Comparison of ENCODE assay signal across 8 cellular contexts in the genomic region with DNA sequence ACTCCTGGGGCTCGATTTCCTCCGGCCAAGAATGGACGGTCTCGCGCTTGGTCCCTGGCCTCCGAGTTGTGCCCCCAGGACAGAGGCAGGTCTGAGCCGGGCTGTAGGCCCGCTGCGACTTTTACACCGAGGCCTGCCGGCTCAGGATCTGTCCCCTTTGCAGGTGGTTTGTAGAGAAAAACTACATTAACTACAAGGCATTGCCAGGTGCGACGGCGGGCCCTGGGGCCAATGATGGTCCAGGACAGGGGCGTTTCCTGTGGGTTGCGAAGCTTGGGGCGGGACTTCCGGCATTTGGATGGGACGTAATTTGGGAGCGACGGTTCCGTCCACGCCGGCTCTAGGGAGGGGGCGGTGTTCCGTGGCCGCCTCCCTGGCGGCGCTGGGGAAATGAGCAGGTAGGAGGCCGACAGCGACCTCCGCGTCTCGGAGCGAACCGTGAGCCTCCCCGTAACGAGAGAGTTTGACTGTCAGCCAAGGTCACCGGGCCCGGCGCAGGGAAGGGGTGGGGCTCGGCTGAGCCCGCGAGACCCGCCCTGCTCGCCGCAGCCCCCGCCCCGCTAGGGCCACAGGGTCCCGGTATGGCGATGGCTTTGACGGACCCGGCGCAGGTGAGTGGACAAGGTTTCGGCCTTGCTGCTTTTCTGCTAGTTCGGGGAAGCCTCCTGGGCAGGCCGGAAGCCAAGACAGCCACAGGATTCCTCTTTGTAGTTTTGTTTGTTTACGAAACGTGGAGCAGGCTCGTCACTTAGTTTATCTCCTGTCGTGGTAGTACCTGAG. TPM values are rescaled to one million over a fixed set of nuclear protein-coding genes. Genes with fewer than 3 reads are reported as not detected.
DNase-seq lines count a peak whose midpoint lies in the region; ATAC-seq and TF ChIP-seq lines count a peak whose summit lies in the region.

A gene (plus strand): TSS at position 322 of the 780 bp plus-strand sequence. CDS start 260 bp downstream, at position 582.

- peaks cover 10% of the 10 kb centered on the region for H3K4me1 ChIP-seq in mucosa of descending colon (ENCODE audit: low read depth)

- no peaks in the 10 kb centered on the region for H3K36me3 ChIP-seq in mucosa of descending colon (ENCODE audit: low read depth)

- peak; percentile 5 for TF ChIP-seq CTCF in epithelial cell of proximal tubule (conservative IDR thresholded peaks at IDR 0.05; ENCODE audit: low read depth, low read length)
- no peak for TF ChIP-seq CTCF in mucosa of descending colon (IDR thresholded peaks at IDR 0.05)

- no peak for TF ChIP-seq RAD21 in Ishikawa (IDR thresholded peaks at IDR 0.05; ENCODE audit: low read depth)

- no peak for TF ChIP-seq EP300 in Ishikawa (IDR thresholded peaks at IDR 0.05; ENCODE audit: borderline replicate concordance)

- ATAC-seq in GM21576 (IDR thresholded peaks at IDR 0.05; ENCODE audit: unreplicated experiment) (peak; percentile 91), mucosa of descending colon (peak; percentile 100)

- intact Hi-C loops in mucosa of descending colon (cut with DNase I, micrococcal nuclease), result no loop called here

- H3K9me3 ChIP-seq in mucosa of descending colon, result no peaks in the 10 kb centered on the region

- H3K4me3 ChIP-seq in epithelial cell of proximal tubule (ENCODE audit: low read depth, low read length) (peak within 1 kb of the TSS; percentile 68), mucosa of descending colon (peak within 1 kb of the TSS; percentile 87)

- peak; percentile 74 for DNase-seq in DMS153 treated with DMSO at 0.1 percent for 48 hours (lab: John Stamatoyannopoulos, UW; ENCODE audit: unreplicated experiment)
- DNase-seq in OCI-M2 (lab: John Stamatoyannopoulos, UW; ENCODE audit: unreplicated experiment), result peak; percentile 28
- peak; percentile 96 for DNase-seq in activated T-cell treated with anti-CD3 and anti-CD28 coated beads, Interleukin-2, amount 50 U/mL, for 1 hour
- peak; percentile 61 for DNase-seq in epithelial cell of proximal tubule (ENCODE audit: low read depth)
- peak; percentile 96 to 98 (median 96) for DNase-seq in mucosa of descending colon
- DNase-seq in stimulated activated CD8-positive, alpha-beta memory T cell treated with anti-CD3 and anti-CD28 coated beads, Interleukin-4, amount 100 ng/mL, for 1 hour (ENCODE audit: low read depth in 2 of 2, low spot score in 1 of 2), result peak; percentile 88 to 90

TF ChIP-seq in Ishikawa, 13 proteins besides CTCF, POLR2A, EP300 and RAD21:
- TF ChIP-seq EGR1 (IDR thresholded peaks at IDR 0.05) (peak; percentile 25; the same call in 1 of the 2 replicates), TCF12 (IDR thresholded peaks at IDR 0.05; ENCODE audit: low read depth) (no peak; the same call in 1 of the 2 replicates), CREB1 (IDR thresholded peaks at IDR 0.05; ENCODE audit: low read depth) (peak; percentile 95), CEBPB (IDR thresholded peaks at IDR 0.05) (0 out of 2 replicates have a peak, but pooled peaks have one; percentile 28)
- TF ChIP-seq, protein P1, sequence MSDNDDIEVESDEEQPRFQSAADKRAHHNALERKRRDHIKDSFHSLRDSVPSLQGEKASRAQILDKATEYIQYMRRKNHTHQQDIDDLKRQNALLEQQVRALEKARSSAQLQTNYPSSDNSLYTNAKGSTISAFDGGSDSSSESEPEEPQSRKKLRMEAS (IDR thresholded peaks at IDR 0.05), result peak; percentile 86
- TF ChIP-seq, protein P2, sequence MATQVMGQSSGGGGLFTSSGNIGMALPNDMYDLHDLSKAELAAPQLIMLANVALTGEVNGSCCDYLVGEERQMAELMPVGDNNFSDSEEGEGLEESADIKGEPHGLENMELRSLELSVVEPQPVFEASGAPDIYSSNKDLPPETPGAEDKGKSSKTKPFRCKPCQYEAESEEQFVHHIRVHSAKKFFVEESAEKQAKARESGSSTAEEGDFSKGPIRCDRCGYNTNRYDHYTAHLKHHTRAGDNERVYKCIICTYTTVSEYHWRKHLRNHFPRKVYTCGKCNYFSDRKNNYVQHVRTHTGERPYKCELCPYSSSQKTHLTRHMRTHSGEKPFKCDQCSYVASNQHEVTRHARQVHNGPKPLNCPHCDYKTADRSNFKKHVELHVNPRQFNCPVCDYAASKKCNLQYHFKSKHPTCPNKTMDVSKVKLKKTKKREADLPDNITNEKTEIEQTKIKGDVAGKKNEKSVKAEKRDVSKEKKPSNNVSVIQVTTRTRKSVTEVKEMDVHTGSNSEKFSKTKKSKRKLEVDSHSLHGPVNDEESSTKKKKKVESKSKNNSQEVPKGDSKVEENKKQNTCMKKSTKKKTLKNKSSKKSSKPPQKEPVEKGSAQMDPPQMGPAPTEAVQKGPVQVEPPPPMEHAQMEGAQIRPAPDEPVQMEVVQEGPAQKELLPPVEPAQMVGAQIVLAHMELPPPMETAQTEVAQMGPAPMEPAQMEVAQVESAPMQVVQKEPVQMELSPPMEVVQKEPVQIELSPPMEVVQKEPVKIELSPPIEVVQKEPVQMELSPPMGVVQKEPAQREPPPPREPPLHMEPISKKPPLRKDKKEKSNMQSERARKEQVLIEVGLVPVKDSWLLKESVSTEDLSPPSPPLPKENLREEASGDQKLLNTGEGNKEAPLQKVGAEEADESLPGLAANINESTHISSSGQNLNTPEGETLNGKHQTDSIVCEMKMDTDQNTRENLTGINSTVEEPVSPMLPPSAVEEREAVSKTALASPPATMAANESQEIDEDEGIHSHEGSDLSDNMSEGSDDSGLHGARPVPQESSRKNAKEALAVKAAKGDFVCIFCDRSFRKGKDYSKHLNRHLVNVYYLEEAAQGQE (IDR thresholded peaks at IDR 0.05; ENCODE audit: low read depth), result no peak
TF ChIP-seq in Ishikawa: peak in this region for 4.

RNA-seq across cellular contexts. Expression of the gene that starts here (rescaled TPM):
- total RNA-seq in epithelial cell of proximal tubule (4.3 and 7.8 TPM in 2 replicates), mucosa of descending colon (10 to 100 TPM in 2 of 3 donors, 1 to 10 TPM in 1; 7.3 to 18.6 (median 10.6) TPM)

Comparison
In these comparisons a context has a peak if more than half of its experiments do, and no peak if none do; other contexts are left out.
1. Peak in every context shown above with its lines: DNase-seq, ATAC-seq and H3K4me3 ChIP-seq.
2. DNase-seq: peak in every context shown above with its lines; median percentile 96 in activated T-cell treated with anti-CD3 and anti-CD28 coated beads, Interleukin-2, amount 50 U/mL, for 1 hour; 96 in mucosa of descending colon; 89 in stimulated activated CD8-positive, alpha-beta memory T cell treated with anti-CD3 and anti-CD28 coated beads, Interleukin-4, amount 100 ng/mL, for 1 hour; 74 in DMS153 treated with DMSO at 0.1 percent for 48 hours; 61 in epithelial cell of proximal tubule; 28 in OCI-M2.